ENCODE assay signal across 1 cellular context in the genomic region with DNA sequence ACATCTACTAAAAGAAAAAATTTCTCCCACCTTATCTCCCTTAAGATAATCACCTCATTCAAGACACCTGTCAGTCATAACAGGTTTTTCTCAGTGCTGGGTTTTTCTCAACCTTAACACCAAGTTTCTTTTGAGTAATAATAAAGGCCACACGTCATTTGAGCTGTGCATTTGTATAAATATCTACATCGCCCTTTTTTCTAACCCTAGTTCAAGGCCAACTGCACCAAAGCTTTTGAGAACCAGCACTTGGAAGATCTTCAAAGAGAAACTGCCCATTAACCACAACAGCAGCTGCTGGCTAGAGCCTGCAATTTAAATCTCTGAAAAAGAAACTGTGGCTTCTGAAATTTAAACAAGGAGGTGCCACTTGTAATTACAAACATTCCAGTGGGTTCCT.
TF ChIP-seq lines count a peak whose summit lies in the region.

No MANE protein-coding gene starts in this region.

TF ChIP-seq in GM23338, 12 proteins besides CTCF, POLR2A, EP300 and RAD21 (continued from another document):
- no peak for TF ChIP-seq EZH2 (IDR thresholded peaks at IDR 0.05; ENCODE audit: low read depth, unreplicated experiment)
TF ChIP-seq in GM23338: peak in this region for 0.
